ENCODE assay signal across 23 cellular contexts in the genomic region with DNA sequence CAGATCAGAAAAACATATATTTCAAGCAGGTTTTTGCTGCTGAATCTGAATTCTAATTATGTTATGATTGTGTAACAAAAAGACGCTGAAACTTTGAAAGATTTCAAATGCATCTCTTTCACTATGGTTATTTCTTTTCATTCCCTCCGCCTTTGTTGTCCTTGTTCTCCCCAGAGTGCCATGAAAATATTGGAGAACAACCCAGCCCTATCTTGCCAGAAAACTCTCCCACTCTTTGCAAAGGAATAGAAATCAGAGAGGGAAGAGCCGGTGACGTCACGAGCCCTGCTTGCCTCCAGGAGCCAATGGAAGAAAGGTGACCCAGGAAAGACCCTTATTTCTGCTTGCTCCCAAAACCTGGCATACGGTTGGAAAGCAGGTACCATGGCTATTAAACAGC. TPM values are rescaled to one million over a fixed set of nuclear protein-coding genes. Genes with fewer than 3 reads are reported as not detected.
DNase-seq lines count a peak whose midpoint lies in the region; ATAC-seq, FAIRE-seq and TF ChIP-seq lines count a peak whose summit lies in the region.
"Had no signal": no experiment of that assay in that cellular context is flagged by ENCODE, and none has a peak within 500 bp of the region (broad histone marks: within the 10 kb centered on the region; RNA-seq: fewer than 3 reads in every experiment).

No MANE protein-coding gene starts in this region.

- H3K27me3 Mint-ChIP-seq in brain, result peaks cover 75% of the 10 kb centered on the region
- H3K27me3 Mint-ChIP-seq in type B pancreatic cell, result peaks cover 54% of the 10 kb centered on the region

- H3K36me3 Mint-ChIP-seq in brain, result peaks cover 16% of the 10 kb centered on the region
- peaks cover 9% of the 10 kb centered on the region for H3K36me3 Mint-ChIP-seq in type B pancreatic cell

- H3K27me3 ChIP-seq in heart left ventricle, result peaks cover 13 to 63% (median 40%) of the 10 kb centered on the region in 9 donors
- H3K27me3 ChIP-seq in ascending aorta, result no peaks in the 10 kb centered on the region

- H3K9me3 Mint-ChIP-seq in brain (no peaks in the 10 kb centered on the region), type B pancreatic cell (no peaks in the 10 kb centered on the region)

- H3K4me3 Mint-ChIP-seq in brain, result peak overlapping the region in 4 of 5 experiments; percentile 8 to 94 (median 47)
- H3K4me3 Mint-ChIP-seq in type B pancreatic cell, result peak overlapping the region; percentile 62

- H3K27ac ChIP-seq in heart left ventricle (no peak overlapping the region), ascending aorta (no peak overlapping the region)
- H3K27ac ChIP-seq: 22Rv1; BLaER1 treated with 17β-estradiol and CSF1 and Interleukin-3, amounts not matched to agents 10 nM and 100 nM; HL-60; RWPE1 had no signal

- ATAC-seq in Right ventricle myocardium inferior (peak; percentile 21), heart left ventricle (no peak)

- TF ChIP-seq CTCF in heart left ventricle (IDR thresholded peaks at IDR 0.05) (no peak), brain (conservative IDR thresholded peaks at IDR 0.05) (no peak), type B pancreatic cell (conservative IDR thresholded peaks at IDR 0.05) (no peak), ascending aorta (IDR thresholded peaks at IDR 0.05) (no peak)

- no peak for FAIRE-seq in HTR-8/SVneo (lab: Jason Lieb, UNC)

- 60 to 65% (median 62%) methylated on average over 6 of the region's 6 CpGs for whole genome bisulfite sequencing in heart left ventricle, 4 donors

- no peak for TF ChIP-seq POLR2A in heart left ventricle (IDR thresholded peaks at IDR 0.05)

- peaks cover 26% of the 10 kb centered on the region for H3K4me1 Mint-ChIP-seq in brain
- H3K4me1 Mint-ChIP-seq in type B pancreatic cell (ENCODE audit: unreplicated experiment), result peaks cover 13% of the 10 kb centered on the region

- H3K4me3 ChIP-seq in heart left ventricle (no peak overlapping the region), ascending aorta (no peak overlapping the region)
- H3K4me3 ChIP-seq: BLaER1 treated with 17β-estradiol and CSF1 and Interleukin-3, amounts not matched to agents 10 nM and 100 nM; HAP-1 had no signal

- no peak for DNase-seq in Right ventricle myocardium inferior (ENCODE audit: missing footprints)
- DNase-seq in heart left ventricle, result no peak
- DNase-seq in occipital lobe (lab: John Stamatoyannopoulos, UW), result peak; percentile 20
- no peak for DNase-seq in type B pancreatic cell (ENCODE audit: extremely low spot score, unreplicated experiment)
- DNase-seq in epidermal melanocyte (ENCODE audit: insufficient read length, low spot score), result no peak
- DNase-seq in ascending aorta (ENCODE audit: low spot score in 2 of 2), result no peak
- no peak for DNase-seq in HTR-8/SVneo (ENCODE audit: insufficient read length, low spot score)
- DNase-seq: DMS 273 treated with DMSO at 0.1 percent for 48 hours; NCI-H1092; NCI-H1694; NCI-H2107; NCI-H226; NCI-H69; NK-92 treated with Interleukin-12 subunit alpha and Interleukin-12 subunit beta, amount 100 ng/mL, for 24 hours; OCI-M1 had no signal

- peaks cover 0 to 38% (median 11%) of the 10 kb centered on the region in 12 donors for H3K4me1 ChIP-seq in heart left ventricle
- H3K4me1 ChIP-seq in ascending aorta, result peaks cover 0 to 6% of the 10 kb centered on the region in 2 donors
- H3K4me1 ChIP-seq: HAP-1 had no signal

- H3K9me3 ChIP-seq in heart left ventricle (no peaks in the 10 kb centered on the region), ascending aorta (no peaks in the 10 kb centered on the region)
- H3K9me3 ChIP-seq: HAP-1 had no signal

- intact Hi-C loops in Right ventricle myocardium inferior (cut with DNase I) (no loop called here), heart left ventricle (cut with DNase I) (loop anchor here in 3 of 10 donors (5.0 to 10.0 kb wide), 3 partner anchors 225 to 437 kb away; no protein-coding TSS in a partner anchor), ascending aorta (cut with DNase I) (loop anchor here (5.0 to 10.0 kb wide), 2 partner anchors 225 to 322 kb away; no protein-coding TSS in a partner anchor)

- H3K36me3 ChIP-seq in heart left ventricle (no peaks in the 10 kb centered on the region), ascending aorta (no peaks in the 10 kb centered on the region)
- H3K36me3 ChIP-seq: BLaER1 treated with 17β-estradiol and CSF1 and Interleukin-3, amounts not matched to agents 10 nM and 100 nM; HAP-1 had no signal

- H3K27ac Mint-ChIP-seq in brain (peak overlapping the region in 2 of 5 experiments; percentile 3 to 23), type B pancreatic cell (no peak overlapping the region)

RNA-seq across cellular contexts. Expression of gene GFRA1, which starts 3.4 kb away (rescaled TPM):
- total RNA-seq in Right ventricle myocardium inferior (7.3 TPM), heart left ventricle (10 to 100 TPM in 2 of 9 donors, 1 to 10 TPM in 6, under 1 TPM in 1; 0.93 to 18.6 (median 1.5) TPM), occipital lobe (4.7 TPM), type B pancreatic cell (ENCODE audit: low replicate concordance) (11.9 and 45.6 TPM in 2 replicates), ascending aorta (7.0 TPM)
- polyA plus RNA-seq in heart left ventricle (1 to 10 TPM in 1 of 2 donors, under 1 TPM in 1; 0.76 to 1.2 TPM), brain (ENCODE audit: insufficient read depth, low read depth, low replicate concordance) (1.6 TPM)
- total RNA-seq: MCF 10A had no signal

RNA-seq across cellular contexts. Expression of gene CCDC172, which starts 54.6 kb away (rescaled TPM):
- total RNA-seq in Right ventricle myocardium inferior, result not detected
- not detected for total RNA-seq in heart left ventricle
- not detected for polyA plus RNA-seq in heart left ventricle
- not detected for polyA plus RNA-seq in brain (ENCODE audit: insufficient read depth, low read depth, low replicate concordance)
- total RNA-seq in occipital lobe, result not detected
- total RNA-seq in type B pancreatic cell (ENCODE audit: low replicate concordance), result not detected in 2 replicates
- total RNA-seq in ascending aorta, result not detected
- total RNA-seq: MCF 10A, SK-MEL-5 had no signal
